In genomic region chr4:122921971-122922876, GRCh38 we compare ENCODE assay signal across 1 cellular context.
TF ChIP-seq lines count a peak whose summit lies in the region.

A gene with protein sequence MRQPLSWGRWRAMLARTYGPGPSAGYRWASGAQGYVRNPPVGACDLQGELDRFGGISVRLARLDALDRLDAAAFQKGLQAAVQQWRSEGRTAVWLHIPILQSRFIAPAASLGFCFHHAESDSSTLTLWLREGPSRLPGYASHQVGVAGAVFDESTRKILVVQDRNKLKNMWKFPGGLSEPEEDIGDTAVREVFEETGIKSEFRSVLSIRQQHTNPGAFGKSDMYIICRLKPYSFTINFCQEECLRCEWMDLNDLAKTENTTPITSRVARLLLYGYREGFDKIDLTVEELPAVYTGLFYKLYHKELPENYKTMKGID (minus strand): TSS chr4:122922597. CDS start chr4:122922572, 25 bp downstream.

TF ChIP-seq in HepG2, 621 proteins besides CTCF, POLR2A, EP300 and RAD21 (continued from another document and continues in another):
- TF ChIP-seq, protein P1, sequence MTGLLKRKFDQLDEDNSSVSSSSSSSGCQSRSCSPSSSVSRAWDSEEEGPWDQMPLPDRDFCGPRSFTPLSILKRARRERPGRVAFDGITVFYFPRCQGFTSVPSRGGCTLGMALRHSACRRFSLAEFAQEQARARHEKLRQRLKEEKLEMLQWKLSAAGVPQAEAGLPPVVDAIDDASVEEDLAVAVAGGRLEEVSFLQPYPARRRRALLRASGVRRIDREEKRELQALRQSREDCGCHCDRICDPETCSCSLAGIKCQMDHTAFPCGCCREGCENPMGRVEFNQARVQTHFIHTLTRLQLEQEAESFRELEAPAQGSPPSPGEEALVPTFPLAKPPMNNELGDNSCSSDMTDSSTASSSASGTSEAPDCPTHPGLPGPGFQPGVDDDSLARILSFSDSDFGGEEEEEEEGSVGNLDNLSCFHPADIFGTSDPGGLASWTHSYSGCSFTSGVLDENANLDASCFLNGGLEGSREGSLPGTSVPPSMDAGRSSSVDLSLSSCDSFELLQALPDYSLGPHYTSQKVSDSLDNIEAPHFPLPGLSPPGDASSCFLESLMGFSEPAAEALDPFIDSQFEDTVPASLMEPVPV (CRISPR knock-in tag; IDR thresholded peaks at IDR 0.05), result peak; percentile 76; the same call in 1 of the 2 replicates
- TF ChIP-seq KDM3A (CRISPR knock-in tag; IDR thresholded peaks at IDR 0.05; ENCODE audit: low read depth) (no peak), NFIC (IDR thresholded peaks at IDR 0.05; ENCODE audit: low read length) (0 out of 2 replicates have a peak, but pooled peaks have one; percentile 16), RFX3 (CRISPR knock-in tag; IDR thresholded peaks at IDR 0.05) (no peak), ZBTB34 (CRISPR knock-in tag; IDR thresholded peaks at IDR 0.05) (no peak; the same call in 1 of the 2 replicates), ATF7-NPFF (CRISPR knock-in tag; IDR thresholded peaks at IDR 0.05; ENCODE audit: low read depth) (peak; percentile 31; the same call in 1 of the 2 replicates), ZNF629 (CRISPR knock-in tag; conservative IDR thresholded peaks at IDR 0.05) (0 out of 2 replicates have a peak, but pooled peaks have one; percentile 14), ETV5 (CRISPR knock-in tag; IDR thresholded peaks at IDR 0.05; ENCODE audit: borderline replicate concordance) (peak; percentile 9; the same call in 1 of the 2 replicates), NFE2 (CRISPR knock-in tag; IDR thresholded peaks at IDR 0.05) (no peak), ZNF337 (CRISPR knock-in tag; IDR thresholded peaks at IDR 0.05; ENCODE audit: borderline replicate concordance, low read depth) (no peak; the same call in 1 of the 2 replicates), ZBTB1 (CRISPR knock-in tag; IDR thresholded peaks at IDR 0.05; ENCODE audit: borderline replicate concordance) (no peak), ZNF468 (CRISPR knock-in tag; IDR thresholded peaks at IDR 0.05) (0 out of 2 replicates have a peak, but pooled peaks have one; percentile 65), ZNF788 (CRISPR knock-in tag; IDR thresholded peaks at IDR 0.05; ENCODE audit: borderline replicate concordance) (peak; percentile 8; the same call in 1 of the 2 replicates), XRCC5 (optimal IDR thresholded peaks at IDR 0.05; ENCODE audit: low read length) (peak; percentile 31), ZNF138 (CRISPR knock-in tag; IDR thresholded peaks at IDR 0.05; ENCODE audit: low read depth) (peak; percentile 58), HMGXB3 (CRISPR knock-in tag; IDR thresholded peaks at IDR 0.05; ENCODE audit: borderline replicate concordance) (no peak), SALL2 (CRISPR knock-in tag; IDR thresholded peaks at IDR 0.05) (peak; percentile 46; the same call in 1 of the 2 replicates), ZNF318 (CRISPR knock-in tag; IDR thresholded peaks at IDR 0.05) (no peak), ZNF777 (CRISPR knock-in tag; IDR thresholded peaks at IDR 0.05) (peak; percentile 27; the same call in 1 of the 2 replicates), SRSF4 (IDR thresholded peaks at IDR 0.05; ENCODE audit: low read depth, low read length, poor library complexity, severe bottlenecking) (no peak), FOXA3 (CRISPR knock-in tag; IDR thresholded peaks at IDR 0.05) (no peak), TBL1XR1 (IDR thresholded peaks at IDR 0.05; ENCODE audit: borderline replicate concordance, low read length, partially characterized antibody) (no peak), ZNF547 (CRISPR knock-in tag; IDR thresholded peaks at IDR 0.05) (peak; percentile 54; the same call in 1 of the 2 replicates), HHEX (CRISPR knock-in tag; IDR thresholded peaks at IDR 0.05) (no peak), ZNF737 (CRISPR knock-in tag; IDR thresholded peaks at IDR 0.05; ENCODE audit: borderline replicate concordance) (no peak), HNRNPLL (IDR thresholded peaks at IDR 0.05; ENCODE audit: low read depth, low read length, poor library complexity, severe bottlenecking) (peak; percentile 91), ZNF136 (CRISPR knock-in tag; IDR thresholded peaks at IDR 0.05; ENCODE audit: low read depth) (no peak)
- TF ChIP-seq, protein P2, sequence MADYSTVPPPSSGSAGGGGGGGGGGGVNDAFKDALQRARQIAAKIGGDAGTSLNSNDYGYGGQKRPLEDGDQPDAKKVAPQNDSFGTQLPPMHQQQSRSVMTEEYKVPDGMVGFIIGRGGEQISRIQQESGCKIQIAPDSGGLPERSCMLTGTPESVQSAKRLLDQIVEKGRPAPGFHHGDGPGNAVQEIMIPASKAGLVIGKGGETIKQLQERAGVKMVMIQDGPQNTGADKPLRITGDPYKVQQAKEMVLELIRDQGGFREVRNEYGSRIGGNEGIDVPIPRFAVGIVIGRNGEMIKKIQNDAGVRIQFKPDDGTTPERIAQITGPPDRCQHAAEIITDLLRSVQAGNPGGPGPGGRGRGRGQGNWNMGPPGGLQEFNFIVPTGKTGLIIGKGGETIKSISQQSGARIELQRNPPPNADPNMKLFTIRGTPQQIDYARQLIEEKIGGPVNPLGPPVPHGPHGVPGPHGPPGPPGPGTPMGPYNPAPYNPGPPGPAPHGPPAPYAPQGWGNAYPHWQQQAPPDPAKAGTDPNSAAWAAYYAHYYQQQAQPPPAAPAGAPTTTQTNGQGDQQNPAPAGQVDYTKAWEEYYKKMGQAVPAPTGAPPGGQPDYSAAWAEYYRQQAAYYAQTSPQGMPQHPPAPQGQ (CRISPR knock-in tag; IDR thresholded peaks at IDR 0.05; ENCODE audit: borderline replicate concordance), result no peak; the same call in 1 of the 2 replicates
- TF ChIP-seq, protein P3, sequence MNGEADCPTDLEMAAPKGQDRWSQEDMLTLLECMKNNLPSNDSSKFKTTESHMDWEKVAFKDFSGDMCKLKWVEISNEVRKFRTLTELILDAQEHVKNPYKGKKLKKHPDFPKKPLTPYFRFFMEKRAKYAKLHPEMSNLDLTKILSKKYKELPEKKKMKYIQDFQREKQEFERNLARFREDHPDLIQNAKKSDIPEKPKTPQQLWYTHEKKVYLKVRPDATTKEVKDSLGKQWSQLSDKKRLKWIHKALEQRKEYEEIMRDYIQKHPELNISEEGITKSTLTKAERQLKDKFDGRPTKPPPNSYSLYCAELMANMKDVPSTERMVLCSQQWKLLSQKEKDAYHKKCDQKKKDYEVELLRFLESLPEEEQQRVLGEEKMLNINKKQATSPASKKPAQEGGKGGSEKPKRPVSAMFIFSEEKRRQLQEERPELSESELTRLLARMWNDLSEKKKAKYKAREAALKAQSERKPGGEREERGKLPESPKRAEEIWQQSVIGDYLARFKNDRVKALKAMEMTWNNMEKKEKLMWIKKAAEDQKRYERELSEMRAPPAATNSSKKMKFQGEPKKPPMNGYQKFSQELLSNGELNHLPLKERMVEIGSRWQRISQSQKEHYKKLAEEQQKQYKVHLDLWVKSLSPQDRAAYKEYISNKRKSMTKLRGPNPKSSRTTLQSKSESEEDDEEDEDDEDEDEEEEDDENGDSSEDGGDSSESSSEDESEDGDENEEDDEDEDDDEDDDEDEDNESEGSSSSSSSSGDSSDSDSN (CRISPR knock-in tag; IDR thresholded peaks at IDR 0.05), result peak; percentile 98
